Comparison of ENCODE assay signal across 8 cellular contexts in genomic region chr12:87667378-87667777, GRCh38.
DNase-seq lines count a peak whose midpoint lies in the region; ATAC-seq, FAIRE-seq and TF ChIP-seq lines count a peak whose summit lies in the region.
"Had no signal": no experiment of that assay in that cellular context is flagged by ENCODE, and none has a peak within 500 bp of the region (broad histone marks: within the 10 kb centered on the region; RNA-seq: fewer than 3 reads in every experiment).

No MANE protein-coding gene starts in this region.

- WGBS in pancreas, 2 donors, result 29 to 63% methylated on average over 2 of the region's 2 CpGs

- peaks cover 0 to 6% (median 4%) of the 10 kb centered on the region in 3 donors for H3K4me1 ChIP-seq in pancreas
- H3K4me1 ChIP-seq: lower lobe of right lung had no signal

- H3K9me3 ChIP-seq in pancreas, result no peaks in the 10 kb centered on the region
- H3K9me3 ChIP-seq: lower lobe of right lung had no signal

- no peaks in the 10 kb centered on the region for H3K36me3 ChIP-seq in pancreas
- H3K36me3 ChIP-seq: lower lobe of right lung had no signal

- DNase-seq in GM13977 (ENCODE audit: low spot score) (no peak), NCI-H69 (lab: John Stamatoyannopoulos, UW) (peak; percentile 32), dedifferentiated amniotic fluid mesenchymal stem cell (ENCODE audit: extremely low spot score) (peak; percentile 20), pancreas (no peak), NCI-H345 (lab: John Stamatoyannopoulos, UW) (no peak)
- DNase-seq in effector CD8-positive, alpha-beta T cell (lab: John Stamatoyannopoulos, UW), result no peak
- DNase-seq: lower lobe of right lung had no signal

- no peak overlapping the region for H3K4me3 ChIP-seq in pancreas
- H3K4me3 ChIP-seq: lower lobe of right lung had no signal

- no peak overlapping the region for H3K27ac ChIP-seq in pancreas
- H3K27ac ChIP-seq: lower lobe of right lung had no signal

- no peaks in the 10 kb centered on the region for H3K27me3 ChIP-seq in pancreas

- TF ChIP-seq CTCF in GM13977 (IDR thresholded peaks at IDR 0.05; ENCODE audit: extremely low read depth, insufficient read depth, missing control alignments) (peak; percentile 24), pancreas (IDR thresholded peaks at IDR 0.05) (peak in 2 of 4 donors; percentile 18 to 21)

- ATAC-seq in pancreas (peak in 3 of 4 donors; percentile 73 to 78 (median 73)), GM18867 (IDR thresholded peaks at IDR 0.05; ENCODE audit: unreplicated experiment) (no peak)

- intact Hi-C loops in pancreas (cut with DNase I), result no loop called here

- no peak for FAIRE-seq in pancreas (lab: Jason Lieb, UNC)

- in situ Hi-C loops in GM13977 (cut with MboI; ENCODE audit: low pct_unique_long_range_greater_than_20kb, low sequenced_read_pairs, unreplicated experiment), result no loop called here

Comparison
In these comparisons a context has a peak if more than half of its experiments do, and no peak if none do; other contexts are left out.
1. DNase-seq: peak in NCI-H69 (single experiment) and dedifferentiated amniotic fluid mesenchymal stem cell (single experiment); none in GM13977 (single experiment), pancreas (0 of 6), effector CD8-positive, alpha-beta T cell (single experiment) and NCI-H345 (single experiment).